ENCODE assay signal across 33 cellular contexts in genomic region chr11:125960771-125961170, GRCh38. TPM values are rescaled to one million over a fixed set of nuclear protein-coding genes. Genes with fewer than 3 reads are reported as not detected.
"Had no signal": no experiment of that assay in that cellular context is flagged by ENCODE, and none has a peak within 500 bp of the region (broad histone marks: within the 10 kb centered on the region; RNA-seq: fewer than 3 reads in every experiment).

No MANE protein-coding gene starts in this region.

- H3K4me1 ChIP-seq: ascending aorta had no signal

- H3K27ac ChIP-seq: ascending aorta, cardiac muscle cell, PC-9, RWPE1, WERI-Rb-1 had no signal

- DNase-seq: activated CD4-positive, alpha-beta T cell treated with anti-CD3 and anti-CD28 coated beads, Interleukin-2, amount 10 ng/mL, durations not matched to agents 24 days and 14 days; activated CD4-positive, alpha-beta T cell treated with anti-CD3 and anti-CD28 coated beads, Interleukin-2, amount 50 U/mL, for 4 hours; activated CD8-positive, alpha-beta T cell treated with anti-CD3 and anti-CD28 coated beads for 36 hours; activated gamma-delta T cell; activated naive CD4-positive, alpha-beta T cell treated with Interleukin-2 at 50 U/mL for 16 hours; activated naive CD8-positive, alpha-beta T cell treated with anti-CD3 and anti-CD28 coated beads, Interleukin-2, amount 10 ng/mL, durations not matched to agents 7 days and 5 days; activated T-cell treated with anti-CD3 and anti-CD28 coated beads, Interleukin-2, amount 50 U/mL, for 1 hour; amygdala; Kasumi-1; KG1; MM.1S; MV-4-11; NCI-H1092; NCI-H1436 treated with DMSO at 0.1 percent for 48 hours; NCI-H1694 treated with DMSO at 0.1 percent for 48 hours; NCI-H2081; NCI-H2171 treated with DMSO at 0.1 percent for 48 hours; NCI-H2227 treated with DMSO at 0.1 percent for 48 hours; NCI-H446; PC-9; SIG-M5; SW 1271; T1000; WERI-Rb-1 had no signal

- H3K27me3 ChIP-seq: ascending aorta, cardiac muscle cell had no signal

- H3K4me3 ChIP-seq: ascending aorta, cardiac muscle cell, PC-9 had no signal

- H3K36me3 ChIP-seq: cardiac muscle cell had no signal

RNA-seq across cellular contexts. Expression of gene VSIG10L2, which starts 14.9 kb away (rescaled TPM):
- total RNA-seq: activated CD4-positive, alpha-beta T cell treated with anti-CD3 and anti-CD28 coated beads, Interleukin-2, amount 10 ng/mL, durations not matched to agents 24 days and 14 days; activated CD8-positive, alpha-beta memory T cell treated with anti-CD3 and anti-CD28 coated beads for 36 hours; activated CD8-positive, alpha-beta T cell treated with anti-CD3 and anti-CD28 coated beads for 36 hours; activated naive CD8-positive, alpha-beta T cell treated with anti-CD3 and anti-CD28 coated beads, Interleukin-2, amount 10 ng/mL, durations not matched to agents 7 days and 5 days; activated T-helper 2 cell treated with anti-CD3 and anti-CD28 coated beads, Interferon-gamma antibody, Interleukin-2, Interleukin-4, amounts not matched to agents 10 μg/mL and 5 μg/mL and 100 μg/mL, durations not matched to agents 14 hours and 24 hours and 36 hours; ascending aorta; cardiac muscle cell; OCI-LY7; PC-9; T-helper 1 cell treated with Interleukin-12 subunit alpha and Interleukin-12 subunit beta and Interleukin-4 antibody, amounts not matched to agents 30 ng/mL and 1 ng/mL, for 36 hours; T-helper 2 cell treated with Interferon-gamma antibody and Interleukin-4, amounts not matched to agents 100 ng/mL and 5 ng/mL, for 36 hours had no signal

RNA-seq across cellular contexts. Expression of gene DDX25, which starts 56.5 kb away (rescaled TPM):
- total RNA-seq: activated CD4-positive, alpha-beta T cell treated with anti-CD3 and anti-CD28 coated beads, Interleukin-2, amount 10 ng/mL, durations not matched to agents 24 days and 14 days; activated naive CD8-positive, alpha-beta T cell treated with anti-CD3 and anti-CD28 coated beads, Interleukin-2, amount 10 ng/mL, durations not matched to agents 7 days and 5 days; activated T-helper 2 cell treated with anti-CD3 and anti-CD28 coated beads, Interferon-gamma antibody, Interleukin-2, Interleukin-4, amounts not matched to agents 10 μg/mL and 5 μg/mL and 100 μg/mL, durations not matched to agents 14 hours and 24 hours and 36 hours; ascending aorta; Right ventricle myocardium inferior; T-helper 1 cell treated with Interleukin-12 subunit alpha and Interleukin-12 subunit beta and Interleukin-4 antibody, amounts not matched to agents 30 ng/mL and 1 ng/mL, for 36 hours; T-helper 2 cell treated with Interferon-gamma antibody and Interleukin-4, amounts not matched to agents 100 ng/mL and 5 ng/mL, for 36 hours had no signal
